ENCODE assay signal across 1 cellular context in the genomic region with DNA sequence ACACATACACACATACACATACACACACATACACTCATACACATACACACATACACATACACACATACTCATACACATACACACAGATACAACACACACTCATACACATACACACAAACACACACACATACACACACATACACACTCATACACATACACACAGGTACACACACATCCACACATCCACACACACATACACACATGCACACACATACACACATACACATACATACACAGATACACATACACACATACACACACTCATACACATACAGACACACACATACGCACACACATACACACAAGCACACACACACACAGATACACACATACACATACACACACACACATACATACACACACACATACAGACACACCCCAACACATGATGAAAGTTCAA.
TF ChIP-seq lines count a peak whose summit lies in the region.

No MANE protein-coding gene starts in this region.

TF ChIP-seq in IMR-90, 13 proteins besides CTCF, POLR2A, EP300 and RAD21 (continued from another document):
- TF ChIP-seq, protein P1, sequence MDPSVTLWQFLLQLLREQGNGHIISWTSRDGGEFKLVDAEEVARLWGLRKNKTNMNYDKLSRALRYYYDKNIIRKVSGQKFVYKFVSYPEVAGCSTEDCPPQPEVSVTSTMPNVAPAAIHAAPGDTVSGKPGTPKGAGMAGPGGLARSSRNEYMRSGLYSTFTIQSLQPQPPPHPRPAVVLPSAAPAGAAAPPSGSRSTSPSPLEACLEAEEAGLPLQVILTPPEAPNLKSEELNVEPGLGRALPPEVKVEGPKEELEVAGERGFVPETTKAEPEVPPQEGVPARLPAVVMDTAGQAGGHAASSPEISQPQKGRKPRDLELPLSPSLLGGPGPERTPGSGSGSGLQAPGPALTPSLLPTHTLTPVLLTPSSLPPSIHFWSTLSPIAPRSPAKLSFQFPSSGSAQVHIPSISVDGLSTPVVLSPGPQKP (IDR thresholded peaks at IDR 0.05; ENCODE audit: borderline replicate concordance, low read depth, low read length): no peak
- TF ChIP-seq SMC3 (IDR thresholded peaks at IDR 0.05; ENCODE audit: low read depth, low read length) (no peak), USF2 (IDR thresholded peaks at IDR 0.05; ENCODE audit: low read depth, low read length) (no peak), RCOR1 (IDR thresholded peaks at IDR 0.05; ENCODE audit: insufficient replicate concordance, low read length) (no peak), MAZ (IDR thresholded peaks at IDR 0.05; ENCODE audit: borderline replicate concordance, low read depth, low read length) (no peak), CEBPB (IDR thresholded peaks at IDR 0.05; ENCODE audit: low read depth, low read length) (no peak), BHLHE40 (IDR thresholded peaks at IDR 0.05; ENCODE audit: low read depth, low read length) (no peak), CHD1 (IDR thresholded peaks at IDR 0.05; ENCODE audit: low read depth, low read length) (no peak)
